Comparison of ENCODE assay signal across 24 cellular contexts in the genomic region with DNA sequence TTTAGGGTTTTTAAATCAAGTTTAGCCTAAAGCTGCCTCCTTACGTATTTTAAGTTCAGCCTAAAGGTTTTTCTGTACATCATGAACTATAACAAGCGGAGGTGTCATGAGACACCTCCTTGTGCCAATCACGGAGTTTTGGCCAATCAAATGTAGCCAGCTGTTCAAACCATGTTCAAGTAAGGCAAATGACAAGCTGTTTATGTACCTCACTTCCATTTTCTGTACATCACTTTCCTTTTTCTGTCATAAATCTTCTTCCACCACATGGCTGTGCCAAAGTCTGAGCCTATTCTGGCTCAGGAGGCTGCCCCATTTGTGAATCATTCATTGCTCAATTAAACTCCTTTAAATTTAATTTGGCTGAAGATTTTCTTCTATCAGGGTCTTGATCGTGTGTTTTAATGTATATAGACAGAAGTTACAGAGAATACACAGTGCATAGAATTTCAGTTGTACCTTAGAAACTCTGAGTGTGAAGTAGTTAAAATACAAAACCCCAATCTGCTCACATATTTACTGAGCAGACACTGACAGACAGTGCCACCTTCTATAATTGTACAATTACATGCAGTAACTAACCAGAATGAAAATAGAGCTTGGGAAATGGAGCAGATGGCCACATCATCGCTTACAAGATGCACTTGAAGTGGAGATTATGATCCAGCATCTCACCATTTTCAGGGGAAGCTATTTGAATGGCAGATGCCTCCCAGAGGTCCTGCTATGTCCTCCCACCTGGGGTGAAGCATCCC.
DNase-seq lines count a peak whose midpoint lies in the region; ATAC-seq, FAIRE-seq and TF ChIP-seq lines count a peak whose summit lies in the region.
"Had no signal": no experiment of that assay in that cellular context is flagged by ENCODE, and none has a peak within 500 bp of the region (broad histone marks: within the 10 kb centered on the region; RNA-seq: fewer than 3 reads in every experiment).

No MANE protein-coding gene starts in this region.

- no peak overlapping the region for H3K4me3 Mint-ChIP-seq in stimulated activated memory B cell treated with anti-CD40 and anti-IgM and Interleukin-4, amounts not matched to agents 10 μg/mL and 1 μg/mL and 100 μg/mL, for 72 hours
- H3K4me3 Mint-ChIP-seq: CD8-positive, alpha-beta memory T cell; neural progenitor cell had no signal

- no peaks in the 10 kb centered on the region for H3K4me1 Mint-ChIP-seq in stimulated activated memory B cell treated with anti-CD40 and anti-IgM and Interleukin-4, amounts not matched to agents 10 μg/mL and 1 μg/mL and 100 μg/mL, for 72 hours
- H3K4me1 Mint-ChIP-seq: neural progenitor cell had no signal

- TF ChIP-seq CTCF in A673 (conservative IDR thresholded peaks at IDR 0.05; ENCODE audit: low read depth, low read length) (0 out of 2 replicates have a peak, but pooled peaks have one; percentile 9), choroid plexus epithelial cell (conservative IDR thresholded peaks at IDR 0.05; ENCODE audit: low read depth, low read length) (peak; percentile 21)

- no peak for DNase-seq in A673 (ENCODE audit: low spot score)
- DNase-seq in H54 (ENCODE audit: insufficient read length, low spot score) = no peak
- DNase-seq in NCI-H446 treated with DMSO at 0.1 percent for 48 hours (lab: John Stamatoyannopoulos, UW) = peak; percentile 70
- DNase-seq in choroid plexus epithelial cell (ENCODE audit: low read depth) = peak; percentile 19
- DNase-seq in activated CD8-positive, alpha-beta memory T cell treated with anti-CD3 and anti-CD28 coated beads, Interleukin-2, amount 50 U/mL, for 48 hours = no peak
- DNase-seq in HUDEP-2 (lab: John Stamatoyannopoulos, UW; ENCODE audit: unreplicated experiment in 76 of 76) = no peak
- no peak for DNase-seq in SW 1271 (lab: John Stamatoyannopoulos, UW)
- DNase-seq: activated CD4-positive, alpha-beta T cell treated with anti-CD3 and anti-CD28 coated beads for 4 hours; activated naive CD4-positive, alpha-beta T cell treated with Interleukin-2 at 50 U/mL for 16 hours; CD8-positive, alpha-beta memory T cell; kidney glomerular epithelial cell; NCI-H345; retina; T1000; uterus had no signal

- intact Hi-C loops in A673 (cut with micrococcal nuclease; ENCODE audit: unreplicated experiment) = loop anchor here (10.0 kb wide), 1 partner anchor 787 kb away; no protein-coding TSS in a partner anchor

- peaks cover 9% of the 10 kb centered on the region for H3K27me3 ChIP-seq in A673 (replicated peaks; ENCODE audit: insufficient read depth, low read depth, low read length, poor library complexity)
- H3K27me3 ChIP-seq: dorsolateral prefrontal cortex, hepatocyte, neural progenitor cell, uterus had no signal

- peak; percentile 27 for FAIRE-seq in H54 (lab: Jason Lieb, UNC)
- FAIRE-seq: GM12892, H1, HepG2 had no signal

- no peak overlapping the region for H3K27ac ChIP-seq in A673 (ENCODE audit: low read depth, low read length, poor library complexity, severe bottlenecking)
- H3K27ac ChIP-seq: esophagus muscularis mucosa, hepatocyte, neural progenitor cell, SJSA1, uterus had no signal

- no peaks in the 10 kb centered on the region for H3K36me3 ChIP-seq in A673 (ENCODE audit: insufficient read depth, low read length, poor library complexity, severe bottlenecking)
- H3K36me3 ChIP-seq: esophagus muscularis mucosa, neural progenitor cell, SJSA1, uterus had no signal

- no peaks in the 10 kb centered on the region for H3K9me3 Mint-ChIP-seq in stimulated activated memory B cell treated with anti-CD40 and anti-IgM and Interleukin-4, amounts not matched to agents 10 μg/mL and 1 μg/mL and 100 μg/mL, for 72 hours
- H3K9me3 Mint-ChIP-seq: CD8-positive, alpha-beta memory T cell; neural progenitor cell had no signal

- no peaks in the 10 kb centered on the region for H3K4me1 ChIP-seq in A673 (ENCODE audit: insufficient read depth, low read length, poor library complexity, severe bottlenecking)
- H3K4me1 ChIP-seq: esophagus muscularis mucosa, neural progenitor cell, SJSA1, uterus had no signal

- H3K36me3 Mint-ChIP-seq in stimulated activated memory B cell treated with anti-CD40 and anti-IgM and Interleukin-4, amounts not matched to agents 10 μg/mL and 1 μg/mL and 100 μg/mL, for 72 hours = no peaks in the 10 kb centered on the region
- H3K36me3 Mint-ChIP-seq: CD8-positive, alpha-beta memory T cell; neural progenitor cell had no signal

- H3K9me3 ChIP-seq in A673 (ENCODE audit: low read depth, low read length, poor library complexity, severe bottlenecking) = no peaks in the 10 kb centered on the region
- H3K9me3 ChIP-seq: esophagus muscularis mucosa, SJSA1, uterus had no signal

- no peaks in the 10 kb centered on the region for H3K27me3 Mint-ChIP-seq in stimulated activated memory B cell treated with anti-CD40 and anti-IgM and Interleukin-4, amounts not matched to agents 10 μg/mL and 1 μg/mL and 100 μg/mL, for 72 hours

- no peak for ATAC-seq in stimulated activated memory B cell treated with anti-CD40 and anti-IgM and Interleukin-4, amounts not matched to agents 10 μg/mL and 1 μg/mL and 100 μg/mL, for 72 hours
- ATAC-seq: HepG2 had no signal

- TF ChIP-seq POLR2A in H54 (IDR thresholded peaks at IDR 0.05; ENCODE audit: low read depth, low read length) = no peak

- no TSS peak for BruUV-seq in A673 (replicated peaks; lab: Mats Ljungman, UMichigan)

- POLR2A ChIA-PET in A673 (lab: Charles Lee; ENCODE audit: low non-redundant PET) = no interaction called here

- H3K4me3 ChIP-seq in A673 (ENCODE audit: low read depth, low read length, poor library complexity, severe bottlenecking) = no peak overlapping the region
- no peak overlapping the region for H3K4me3 ChIP-seq in choroid plexus epithelial cell (ENCODE audit: low read depth, low read length)
- H3K4me3 ChIP-seq: dorsolateral prefrontal cortex, esophagus muscularis mucosa, hepatocyte, neural progenitor cell, SJSA1, uterus had no signal

- H3K27ac Mint-ChIP-seq in stimulated activated memory B cell treated with anti-CD40 and anti-IgM and Interleukin-4, amounts not matched to agents 10 μg/mL and 1 μg/mL and 100 μg/mL, for 72 hours = no peak overlapping the region
- H3K27ac Mint-ChIP-seq: neural progenitor cell had no signal

- CTCF ChIA-PET in A673 (lab: Charles Lee) = no interaction called here

Comparison
In these comparisons a context has a peak if more than half of its experiments do, and no peak if none do; other contexts are left out.
1. DNase-seq: peak in NCI-H446 treated with DMSO at 0.1 percent for 48 hours (single experiment) and choroid plexus epithelial cell (single experiment); none in A673 (single experiment), H54 (single experiment), activated CD8-positive, alpha-beta memory T cell treated with anti-CD3 and anti-CD28 coated beads, Interleukin-2, amount 50 U/mL, for 48 hours (single experiment), HUDEP-2 (0 of 76) and SW 1271 (0 of 2).